Comparison of ENCODE assay signal across 2 cellular contexts in genomic region chr5:175420383-175420782, GRCh38.
A peak's percentile ranks its signal among the peaks of the same experiment; 100 is the strongest.
TF ChIP-seq lines count a peak whose summit lies in the region.

No MANE protein-coding gene starts in this region.

TF ChIP-seq in HEK293, 187 proteins besides CTCF, POLR2A, EP300 and RAD21 (continued from another document):
- TF ChIP-seq, protein P1, sequence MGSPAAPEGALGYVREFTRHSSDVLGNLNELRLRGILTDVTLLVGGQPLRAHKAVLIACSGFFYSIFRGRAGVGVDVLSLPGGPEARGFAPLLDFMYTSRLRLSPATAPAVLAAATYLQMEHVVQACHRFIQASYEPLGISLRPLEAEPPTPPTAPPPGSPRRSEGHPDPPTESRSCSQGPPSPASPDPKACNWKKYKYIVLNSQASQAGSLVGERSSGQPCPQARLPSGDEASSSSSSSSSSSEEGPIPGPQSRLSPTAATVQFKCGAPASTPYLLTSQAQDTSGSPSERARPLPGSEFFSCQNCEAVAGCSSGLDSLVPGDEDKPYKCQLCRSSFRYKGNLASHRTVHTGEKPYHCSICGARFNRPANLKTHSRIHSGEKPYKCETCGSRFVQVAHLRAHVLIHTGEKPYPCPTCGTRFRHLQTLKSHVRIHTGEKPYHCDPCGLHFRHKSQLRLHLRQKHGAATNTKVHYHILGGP (tag by site-specific recombination; IDR thresholded peaks at IDR 0.05) = no peak
- TF ChIP-seq ZNF544 (tag by site-specific recombination; IDR thresholded peaks at IDR 0.05) (no peak), PBX3 (CRISPR knock-in tag; IDR thresholded peaks at IDR 0.05) (no peak), ZNF792 (tag by site-specific recombination; IDR thresholded peaks at IDR 0.05) (no peak), ZNF664 (tag by site-specific recombination; IDR thresholded peaks at IDR 0.05) (no peak), HOXD13 (CRISPR knock-in tag; IDR thresholded peaks at IDR 0.05; ENCODE audit: borderline replicate concordance) (no peak), ZFHX2 (tag by site-specific recombination; conservative IDR thresholded peaks at IDR 0.05) (peak; percentile 84), ZNF549 (tag by site-specific recombination; IDR thresholded peaks at IDR 0.05) (no peak), ZNF76 (tag by site-specific recombination; IDR thresholded peaks at IDR 0.05; ENCODE audit: borderline replicate concordance, low read depth) (no peak), ZNF292 (tag by site-specific recombination; IDR thresholded peaks at IDR 0.05; ENCODE audit: borderline replicate concordance, low read depth) (no peak), ZNF362 (tag by site-specific recombination; IDR thresholded peaks at IDR 0.05) (no peak), MYNN (tag by site-specific recombination; IDR thresholded peaks at IDR 0.05; ENCODE audit: borderline replicate concordance) (no peak), ZNF202 (tag by site-specific recombination; IDR thresholded peaks at IDR 0.05; ENCODE audit: borderline replicate concordance) (peak; percentile 45; the same call in 1 of the 2 replicates), ZNF23 (tag by site-specific recombination; IDR thresholded peaks at IDR 0.05; ENCODE audit: borderline replicate concordance) (no peak), ZNF366 (tag by site-specific recombination; conservative IDR thresholded peaks at IDR 0.05) (peak; percentile 90), ZNF132 (tag by site-specific recombination; IDR thresholded peaks at IDR 0.05; ENCODE audit: borderline replicate concordance) (no peak), ZNF112 (tag by site-specific recombination; IDR thresholded peaks at IDR 0.05) (no peak)
- TF ChIP-seq, protein P2, sequence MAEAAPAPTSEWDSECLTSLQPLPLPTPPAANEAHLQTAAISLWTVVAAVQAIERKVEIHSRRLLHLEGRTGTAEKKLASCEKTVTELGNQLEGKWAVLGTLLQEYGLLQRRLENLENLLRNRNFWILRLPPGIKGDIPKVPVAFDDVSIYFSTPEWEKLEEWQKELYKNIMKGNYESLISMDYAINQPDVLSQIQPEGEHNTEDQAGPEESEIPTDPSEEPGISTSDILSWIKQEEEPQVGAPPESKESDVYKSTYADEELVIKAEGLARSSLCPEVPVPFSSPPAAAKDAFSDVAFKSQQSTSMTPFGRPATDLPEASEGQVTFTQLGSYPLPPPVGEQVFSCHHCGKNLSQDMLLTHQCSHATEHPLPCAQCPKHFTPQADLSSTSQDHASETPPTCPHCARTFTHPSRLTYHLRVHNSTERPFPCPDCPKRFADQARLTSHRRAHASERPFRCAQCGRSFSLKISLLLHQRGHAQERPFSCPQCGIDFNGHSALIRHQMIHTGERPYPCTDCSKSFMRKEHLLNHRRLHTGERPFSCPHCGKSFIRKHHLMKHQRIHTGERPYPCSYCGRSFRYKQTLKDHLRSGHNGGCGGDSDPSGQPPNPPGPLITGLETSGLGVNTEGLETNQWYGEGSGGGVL (tag by site-specific recombination; IDR thresholded peaks at IDR 0.05) = no peak

TF ChIP-seq in IMR-90, 13 proteins besides CTCF, POLR2A, EP300 and RAD21 (continued from another document):
- TF ChIP-seq FOS (IDR thresholded peaks at IDR 0.05; ENCODE audit: low read depth, low read length) = no peak
- no peak for TF ChIP-seq RFX5 (IDR thresholded peaks at IDR 0.05; ENCODE audit: low read depth, low read length)
- no peak for TF ChIP-seq SMC3 (IDR thresholded peaks at IDR 0.05; ENCODE audit: low read depth, low read length)
- TF ChIP-seq CHD1 (IDR thresholded peaks at IDR 0.05; ENCODE audit: low read depth, low read length) = no peak
- no peak for TF ChIP-seq RCOR1 (IDR thresholded peaks at IDR 0.05; ENCODE audit: insufficient replicate concordance, low read length)
- no peak for TF ChIP-seq MXI1 (IDR thresholded peaks at IDR 0.05; ENCODE audit: borderline replicate concordance, low read depth, low read length)
- TF ChIP-seq, protein P3, sequence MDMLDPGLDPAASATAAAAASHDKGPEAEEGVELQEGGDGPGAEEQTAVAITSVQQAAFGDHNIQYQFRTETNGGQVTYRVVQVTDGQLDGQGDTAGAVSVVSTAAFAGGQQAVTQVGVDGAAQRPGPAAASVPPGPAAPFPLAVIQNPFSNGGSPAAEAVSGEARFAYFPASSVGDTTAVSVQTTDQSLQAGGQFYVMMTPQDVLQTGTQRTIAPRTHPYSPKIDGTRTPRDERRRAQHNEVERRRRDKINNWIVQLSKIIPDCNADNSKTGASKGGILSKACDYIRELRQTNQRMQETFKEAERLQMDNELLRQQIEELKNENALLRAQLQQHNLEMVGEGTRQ (IDR thresholded peaks at IDR 0.05; ENCODE audit: low read depth, low read length) = no peak
- no peak for TF ChIP-seq MAFK (IDR thresholded peaks at IDR 0.05; ENCODE audit: low read depth, low read length)
- TF ChIP-seq BHLHE40 (IDR thresholded peaks at IDR 0.05; ENCODE audit: low read depth, low read length) = no peak
- no peak for TF ChIP-seq CEBPB (IDR thresholded peaks at IDR 0.05; ENCODE audit: low read depth, low read length)
- TF ChIP-seq MAZ (IDR thresholded peaks at IDR 0.05; ENCODE audit: borderline replicate concordance, low read depth, low read length) = no peak
